In genomic region chr11:119752324-119752723, GRCh38 we compare ENCODE assay signal across 14 cellular contexts. TPM values are rescaled to one million over a fixed set of nuclear protein-coding genes. Genes with fewer than 3 reads are reported as not detected.
DNase-seq lines count a peak whose midpoint lies in the region; ATAC-seq, FAIRE-seq and TF ChIP-seq lines count a peak whose summit lies in the region.
"Had no signal": no experiment of that assay in that cellular context is flagged by ENCODE, and none has a peak within 500 bp of the region (broad histone marks: within the 10 kb centered on the region; RNA-seq: fewer than 3 reads in every experiment).

No MANE protein-coding gene starts in this region.

- H3K4me1 Mint-ChIP-seq in activated T-helper 17 cell treated with anti-CD3 and anti-CD28 coated beads, Interleukin-2, amount 50 U/mL, for 72 hours, result peaks cover 5% of the 10 kb centered on the region

- H3K27me3 ChIP-seq in BLaER1, result no peaks in the 10 kb centered on the region
- H3K27me3 ChIP-seq: transverse colon had no signal

- H3K27ac ChIP-seq in BLaER1, result no peak overlapping the region
- H3K27ac ChIP-seq: esophagus squamous epithelium, transverse colon had no signal

- H3K4me3 Mint-ChIP-seq in activated T-helper 17 cell treated with anti-CD3 and anti-CD28 coated beads, Interleukin-2, amount 50 U/mL, for 72 hours, result no peak overlapping the region

- peaks cover 19% of the 10 kb centered on the region for H3K4me1 ChIP-seq in BLaER1

- no peaks in the 10 kb centered on the region for H3K9me3 Mint-ChIP-seq in activated T-helper 17 cell treated with anti-CD3 and anti-CD28 coated beads, Interleukin-2, amount 50 U/mL, for 72 hours

- ATAC-seq in HG02981 (IDR thresholded peaks at IDR 0.05; ENCODE audit: unreplicated experiment) (peak; percentile 20), HG03095 (IDR thresholded peaks at IDR 0.05; ENCODE audit: unreplicated experiment) (no peak)
- no peak for ATAC-seq in activated T-helper 17 cell treated with anti-CD3 and anti-CD28 coated beads, Interleukin-2, amount 50 U/mL, for 72 hours (replicated peaks)

- no peaks in the 10 kb centered on the region for H3K36me3 Mint-ChIP-seq in activated T-helper 17 cell treated with anti-CD3 and anti-CD28 coated beads, Interleukin-2, amount 50 U/mL, for 72 hours (ENCODE audit: low read depth)

- H3K4me3 ChIP-seq in BLaER1 (no peak overlapping the region), epithelial cell of esophagus (ENCODE audit: low read length) (no peak overlapping the region)
- H3K4me3 ChIP-seq: esophagus squamous epithelium, transverse colon had no signal

- H4K20me1 ChIP-seq in BLaER1, result no peaks in the 10 kb centered on the region

- H3K36me3 ChIP-seq in BLaER1, result no peaks in the 10 kb centered on the region
- H3K36me3 ChIP-seq: esophagus squamous epithelium, transverse colon had no signal

- H3K4me2 ChIP-seq in BLaER1, result peak overlapping the region; percentile 34; the same call in 1 of the 2 replicates

- no peaks in the 10 kb centered on the region for H3K9me3 ChIP-seq in BLaER1
- H3K9me3 ChIP-seq: esophagus squamous epithelium, transverse colon had no signal

- peak; percentile 65 for FAIRE-seq in GM18507 (lab: Jason Lieb, UNC)

- peaks cover 31% of the 10 kb centered on the region for H3K27me3 Mint-ChIP-seq in activated T-helper 17 cell treated with anti-CD3 and anti-CD28 coated beads, Interleukin-2, amount 50 U/mL, for 72 hours

- no peak overlapping the region for H3K9ac ChIP-seq in BLaER1

- H3K27ac Mint-ChIP-seq in activated T-helper 17 cell treated with anti-CD3 and anti-CD28 coated beads, Interleukin-2, amount 50 U/mL, for 72 hours, result no peak overlapping the region

- DNase-seq in GM18507 (ENCODE audit: extremely low spot score, insufficient read length, low read depth), result no peak
- peak; percentile 76 for DNase-seq in epithelial cell of esophagus (ENCODE audit: low read depth)
- DNase-seq in OCI-M2 (lab: John Stamatoyannopoulos, UW; ENCODE audit: unreplicated experiment), result no peak
- DNase-seq in HCEC 1CT, result no peak
- DNase-seq: cortex of kidney, esophagus squamous epithelium, hippocampal formation, NCI-H1417 treated with DMSO at 0.1 percent for 48 hours, NCI-H446, transverse colon had no signal

- TF ChIP-seq CTCF in epithelial cell of esophagus (IDR thresholded peaks at IDR 0.05; ENCODE audit: insufficient read depth, low read depth, low read length, missing control alignments), result peak; percentile 43

RNA-seq across cellular contexts. Expression of gene NECTIN1, which starts 23.3 kb away (rescaled TPM):
- 1 to 10 TPM in 1 of 2 donors, under 1 TPM in 1; 0.78 to 2.3 TPM for total RNA-seq in activated T-helper 17 cell treated with anti-CD3 and anti-CD28 coated beads, Interleukin-2, amount 50 U/mL, for 72 hours
